ENCODE assay signal across 30 cellular contexts in genomic region chr16:51441331-51441730, GRCh38.
DNase-seq lines count a peak whose midpoint lies in the region; ATAC-seq, FAIRE-seq and TF ChIP-seq lines count a peak whose summit lies in the region.
"Had no signal": no experiment of that assay in that cellular context is flagged by ENCODE, and none has a peak within 500 bp of the region (broad histone marks: within the 10 kb centered on the region; RNA-seq: fewer than 3 reads in every experiment).

No MANE protein-coding gene starts in this region.

- ATAC-seq in GM19324 (IDR thresholded peaks at IDR 0.05; ENCODE audit: low FRiP score, unreplicated experiment) = no peak
- ATAC-seq: activated CD8-positive, alpha-beta T cell treated with anti-CD3 and anti-CD28 coated beads, Interleukin-2, amount 10 ng/mL, durations not matched to agents 7 days and 5 days; HCT116; left lung; PC-3; psoas muscle had no signal

- intact Hi-C loops in kidney (cut with DNase I) = no loop called here

- H3K4me1 ChIP-seq in HUES6 (ENCODE audit: control insufficient read depth, insufficient read depth, low read length) (peaks cover 43% of the 10 kb centered on the region), kidney (ENCODE audit: control insufficient read depth in 1 of 2, insufficient read depth in 1 of 2, low read depth in 1 of 2, low read length in 2 of 2) (peaks cover 0 to 6% of the 10 kb centered on the region in 2 donors)
- H3K4me1 ChIP-seq: BLaER1, left lung, psoas muscle, sigmoid colon had no signal

- H3K9ac ChIP-seq in HUES6 (ENCODE audit: low read length) (no peak overlapping the region), kidney (ENCODE audit: low read length in 2 of 2) (no peak overlapping the region)
- H3K9ac ChIP-seq: BLaER1 had no signal

- H3K9me3 ChIP-seq in HUES6 (ENCODE audit: control insufficient read depth, insufficient read depth, low read depth, low read length) = no peaks in the 10 kb centered on the region
- no peaks in the 10 kb centered on the region for H3K9me3 ChIP-seq in kidney (ENCODE audit: control insufficient read depth in 1 of 2, low read length in 2 of 2)
- H3K9me3 ChIP-seq: BLaER1, left lung, psoas muscle, sigmoid colon, stomach had no signal

- H3K27ac ChIP-seq in HUES6 (ENCODE audit: low read depth, low read length) (peak overlapping the region; percentile 77; the same call in 1 of the 2 replicates), cingulate gyrus (ENCODE audit: low read depth, low read length) (peak overlapping the region; percentile 88), kidney (ENCODE audit: low read depth in 2 of 2, low read length in 2 of 2) (no peak overlapping the region)
- H3K27ac ChIP-seq: BLaER1, left lung, psoas muscle, sigmoid colon, SK-N-MC, stomach had no signal

- H3K27me3 ChIP-seq in HUES6 (ENCODE audit: control insufficient read depth, insufficient read depth, low read length) = no peaks in the 10 kb centered on the region

- peak; percentile 3 for FAIRE-seq in kidney (lab: Jason Lieb, UNC)
- FAIRE-seq: GM12891 had no signal

- DNase-seq in kidney (no peak), putamen (ENCODE audit: low spot score) (peak; percentile 35), OCI-M1 (lab: John Stamatoyannopoulos, UW) (no peak)
- DNase-seq in central memory CD4-positive, alpha-beta T cell = no peak
- no peak for DNase-seq in activated CD4-positive, alpha-beta T cell treated with anti-CD3 and anti-CD28 coated beads, Interleukin-2, amount 50 U/mL, for 4 hours
- DNase-seq: activated CD8-positive, alpha-beta T cell treated with anti-CD3 and anti-CD28 coated beads, Interleukin-2, amount 10 ng/mL, durations not matched to agents 7 days and 5 days; activated naive CD4-positive, alpha-beta T cell treated with anti-CD3 and anti-CD28 coated beads, Interleukin-2, amount 50 U/mL, for 16 hours; amniotic stem cell; dermis blood vessel endothelial cell; DMS153; left lung; NCI-H146; NCI-H226; NCI-H526 treated with DMSO at 0.1 percent for 48 hours; NK-92 treated with Interleukin-12 subunit alpha and Interleukin-12 subunit beta, amount 100 ng/mL, for 24 hours; occipital lobe; PC-3; psoas muscle; sigmoid colon; stimulated activated CD4-positive, alpha-beta T cell treated with anti-CD3 and anti-CD28 coated beads, Interleukin-4, amount 100 ng/mL, for 1 hour; stomach; T-helper 1 cell; trophoblast cell had no signal

- no peak for TF ChIP-seq CTCF in kidney (IDR thresholded peaks at IDR 0.05; ENCODE audit: borderline replicate concordance, extremely low read depth, insufficient read depth)

- H3K4me3 ChIP-seq in HUES6 (ENCODE audit: low read depth, low read length) (peak overlapping the region; percentile 43), kidney (ENCODE audit: low read length in 2 of 2) (no peak overlapping the region)
- H3K4me3 ChIP-seq: BLaER1, left lung, psoas muscle, sigmoid colon, SK-N-MC, stomach had no signal

- H3K36me3 ChIP-seq in HUES6 (ENCODE audit: control insufficient read depth, insufficient read depth, low read length) (no peaks in the 10 kb centered on the region), kidney (ENCODE audit: control insufficient read depth in 1 of 2, insufficient read depth in 2 of 2, low read length in 2 of 2) (no peaks in the 10 kb centered on the region)
- H3K36me3 ChIP-seq: BLaER1, left lung, sigmoid colon, stomach had no signal

Comparison
In these comparisons a context has a peak if more than half of its experiments do, and no peak if none do; other contexts are left out.
1. H3K27ac ChIP-seq: peak in HUES6 (single experiment) and cingulate gyrus (single experiment); none in kidney (0 of 2).